In genomic region chr1:13813398-13814012, GRCh38 we compare ENCODE assay signal across 8 cellular contexts.
DNase-seq lines count a peak whose midpoint lies in the region; ATAC-seq, FAIRE-seq and TF ChIP-seq lines count a peak whose summit lies in the region.

No MANE protein-coding gene starts in this region.

- POLR2A ChIA-PET in H1 (lab: Charles Lee; ENCODE audit: partially characterized antibody): no interaction called here

- no peak overlapping the region for H4K91ac ChIP-seq in H1 (replicated peaks; ENCODE audit: insufficient read length, low read length)

- H2BK15ac ChIP-seq in H1 (ENCODE audit: low read length): 0 out of 2 replicates have a peak overlapping the region, but pooled peaks have one; percentile 61

- H4K8ac ChIP-seq in H1 (ENCODE audit: extremely low read depth, insufficient read depth, low read length): peak overlapping the region; percentile 84; the same call in 1 of the 2 replicates

- H3K36me3 ChIP-seq in H1 (ENCODE audit: control insufficient read depth in 2 of 4, insufficient read depth in 4 of 4, low read length in 3 of 4) (no peaks in the 10 kb centered on the region), pancreas (no peaks in the 10 kb centered on the region)

- no peak for FAIRE-seq in H1 (lab: Jason Lieb, UNC)
- no peak for FAIRE-seq in pancreas (lab: Jason Lieb, UNC)

- DNase-seq in HFF-Myc (ENCODE audit: extremely low read depth, low read depth) (no peak), H1 (ENCODE audit: low read depth in 1 of 2, low spot score in 2 of 2) (peak in 1 of 2 experiments; percentile 91), pancreas (no peak), HPDE6-E6E7 (ENCODE audit: extremely low spot score) (no peak), SW480 (ENCODE audit: low spot score) (no peak), A172 (ENCODE audit: low spot score) (no peak)
- peak; percentile 59 for DNase-seq in activated CD4-positive, alpha-beta T cell treated with anti-CD3 and anti-CD28 coated beads, Interleukin-2, amount 50 U/mL, for 1 hour

- H3K27me3 ChIP-seq in H1 (replicated peaks in 1 of 4; ENCODE audit: control insufficient read depth in 3 of 4, extremely low read depth in 1 of 4, insufficient read depth in 3 of 4, low read length in 3 of 4): no peaks in the 10 kb centered on the region; a peak in 1 of 7 replicates
- no peaks in the 10 kb centered on the region for H3K27me3 ChIP-seq in pancreas

- no peaks in the 10 kb centered on the region for H3K79me1 ChIP-seq in H1 (ENCODE audit: low read depth, low read length)

- TF ChIP-seq POLR2A in H1 (IDR thresholded peaks at IDR 0.05; ENCODE audit: control extremely low read depth in 1 of 2, low read depth in 2 of 2, low read length in 2 of 2): no peak

- peak; percentile 81 for TF ChIP-seq CTCF in HFF-Myc (IDR thresholded peaks at IDR 0.05; ENCODE audit: low read depth, low read length, missing control alignments)
- peak; percentile 87 to 93 (median 88) for TF ChIP-seq CTCF in H1 (IDR thresholded peaks at IDR 0.05; ENCODE audit: control extremely low read depth in 1 of 3, insufficient read depth in 1 of 3, low read depth in 1 of 3, low read length in 3 of 3)
- peak in 3 of 4 donors; percentile 31 to 32 (median 31) for TF ChIP-seq CTCF in pancreas (IDR thresholded peaks at IDR 0.05)

- no peak overlapping the region for H2AK5ac ChIP-seq in H1 (ENCODE audit: low read depth, low read length)

- no peaks in the 10 kb centered on the region for H4K20me1 ChIP-seq in H1 (replicated peaks in 1 of 2; ENCODE audit: control insufficient read depth in 1 of 2, insufficient read depth in 2 of 2, low read length in 2 of 2)

- no peaks in the 10 kb centered on the region for H3K79me2 ChIP-seq in H1 (ENCODE audit: control insufficient read depth in 1 of 2, insufficient read depth in 2 of 2, low read length in 2 of 2)

- peak in 2 of 4 donors; percentile 36 to 48 for ATAC-seq in pancreas
- no peak for ATAC-seq in GM19328 (IDR thresholded peaks at IDR 0.05; ENCODE audit: unreplicated experiment)

- no peak overlapping the region for H3K9ac ChIP-seq in H1 (replicated peaks in 1 of 4; ENCODE audit: extremely low read depth in 1 of 4, low read depth in 3 of 4, low read length in 3 of 4)

- peak; percentile 66 to 73 for TF ChIP-seq RAD21 in H1 (IDR thresholded peaks at IDR 0.05 in 1 of 2, conservative IDR thresholded peaks at IDR 0.05 in 1 of 2; ENCODE audit: low read depth in 2 of 2, low read length in 2 of 2)

- H4K5ac ChIP-seq in H1 (ENCODE audit: insufficient read length, low read depth, low read length): no peak overlapping the region

- intact Hi-C loops in pancreas (cut with DNase I): no loop called here

- no peak overlapping the region for H3K56ac ChIP-seq in H1 (replicated peaks; ENCODE audit: insufficient read length, low read depth, low read length)

- H2BK12ac ChIP-seq in H1 (ENCODE audit: low read depth, low read length): no peak overlapping the region

- H2BK5ac ChIP-seq in H1 (ENCODE audit: low read depth, low read length): no peak overlapping the region

- H3K27ac ChIP-seq in H1 (ENCODE audit: low read depth, low read length): no peak overlapping the region
- H3K27ac ChIP-seq in pancreas: no peak overlapping the region

- CTCF ChIA-PET in H1 (lab: Charles Lee; ENCODE audit: partially characterized antibody): interaction anchor here (0.6 to 5.5 kb wide), 23 partner anchors 10 to 385 kb away, joined by 3 to 30 read pairs (median 3); partner anchors contain the start of gene PDPN

- H3K4me2 ChIP-seq in H1 (ENCODE audit: insufficient read depth in 1 of 2, low read depth in 2 of 2, low read length in 2 of 2): no peak overlapping the region

- H3K23me2 ChIP-seq in H1 (ENCODE audit: low read depth, low read length): no peaks in the 10 kb centered on the region

- no peak overlapping the region for H2BK20ac ChIP-seq in H1 (ENCODE audit: low read length)

- H3K4me3 ChIP-seq in HFF-Myc (replicated peaks; ENCODE audit: low read depth, low read length): no peak overlapping the region
- H3K4me3 ChIP-seq in H1 (ENCODE audit: extremely low read depth in 1 of 4, insufficient read depth in 2 of 4, low read depth in 3 of 4, low read length in 4 of 4): no peak overlapping the region
- H3K4me3 ChIP-seq in pancreas: no peak overlapping the region

- H3K4ac ChIP-seq in H1 (replicated peaks; ENCODE audit: insufficient read length, low read depth, low read length): no peak overlapping the region

- no peaks in the 10 kb centered on the region for H3K4me1 ChIP-seq in H1 (replicated peaks in 1 of 4; ENCODE audit: control insufficient read depth in 3 of 4, insufficient read depth in 4 of 4, low read length in 3 of 4)
- peaks cover 0 to 3% (median 0%) of the 10 kb centered on the region in 3 donors for H3K4me1 ChIP-seq in pancreas

- H2BK120ac ChIP-seq in H1 (replicated peaks; ENCODE audit: low read depth, low read length): no peak overlapping the region

- H3K9me3 ChIP-seq in H1 (ENCODE audit: insufficient read depth in 2 of 2, low read depth in 1 of 2, low read length in 1 of 2): no peaks in the 10 kb centered on the region
- no peaks in the 10 kb centered on the region for H3K9me3 ChIP-seq in pancreas

- WGBS in H1 (ENCODE audit: extremely low coverage in 1 of 2, insufficient coverage in 1 of 2, insufficient read length in 1 of 2, insufficient replicate concordance in 2 of 2, low coverage in 1 of 2, low lambda C conversion rate in 2 of 2, missing lambda C conversion rate in 1 of 2), 2 experiments: 59% methylated on average over 17 of the region's 17 CpGs; no CpG with 5 or more reads in 1 of the 2 experiments
- 61 to 63% methylated on average over 17 of the region's 17 CpGs for WGBS in pancreas, 2 donors

- peak overlapping the region; percentile 45; the same call in 1 of the 2 replicates for H2AFZ ChIP-seq in H1 (ENCODE audit: low read length)

- no peak overlapping the region for H3K14ac ChIP-seq in H1 (ENCODE audit: insufficient read length)

- TF ChIP-seq EP300 in H1 (IDR thresholded peaks at IDR 0.05; ENCODE audit: borderline replicate concordance in 1 of 2, low read depth in 2 of 2, low read length in 2 of 2): no peak

- H3K23ac ChIP-seq in H1 (ENCODE audit: insufficient read length): no peak overlapping the region

- H3K18ac ChIP-seq in H1 (ENCODE audit: extremely low read depth, low read length): no peak overlapping the region; the same call in 1 of the 2 replicates

TF ChIP-seq in H1, 55 proteins besides CTCF, POLR2A, EP300 and RAD21:
- TF ChIP-seq YY1 (IDR thresholded peaks at IDR 0.05; ENCODE audit: low read depth, low read length) (0 out of 2 replicates have a peak, but pooled peaks have one; percentile 60), SP2 (IDR thresholded peaks at IDR 0.05; ENCODE audit: low read length) (0 out of 2 replicates have a peak, but pooled peaks have one; percentile 5), RFX5 (IDR thresholded peaks at IDR 0.05; ENCODE audit: borderline replicate concordance, low read depth, low read length) (no peak), POLR2AphosphoS5 (IDR thresholded peaks at IDR 0.05; ENCODE audit: low read depth, low read length) (no peak), HDAC2 (IDR thresholded peaks at IDR 0.05; ENCODE audit: borderline replicate concordance in 1 of 2, low read depth in 2 of 2, low read length in 2 of 2) (peak in 1 of 2 experiments; percentile 44; a peak in 1 of 4 replicates), TBP (IDR thresholded peaks at IDR 0.05; ENCODE audit: low read depth, low read length) (no peak), KDM1A (IDR thresholded peaks at IDR 0.05; ENCODE audit: borderline replicate concordance, low read length) (peak; percentile 98), CREB1 (IDR thresholded peaks at IDR 0.05) (0 out of 2 replicates have a peak, but pooled peaks have one; percentile 39), GTF2F1 (IDR thresholded peaks at IDR 0.05; ENCODE audit: borderline replicate concordance, low read depth, low read length) (no peak)

Comparison
In these comparisons a context has a peak if more than half of its experiments do, and no peak if none do; other contexts are left out.
1. CTCF ChIP-seq: peak in every context shown above with its lines; median percentile 88 in H1; 81 in HFF-Myc; 31 in pancreas.